In genomic region chr1:88683848-88684481, GRCh38 we compare ENCODE assay signal across 1 cellular context.
TF ChIP-seq lines count a peak whose summit lies in the region.

Gene PKN2 (plus strand): TSS chr1:88684273. CDS start chr1:88684581, 308 bp downstream.

TF ChIP-seq in HepG2, 621 proteins besides CTCF, POLR2A, EP300 and RAD21 (continued from another document and continues in another):
- TF ChIP-seq MXD1 (CRISPR knock-in tag; IDR thresholded peaks at IDR 0.05) (peak; percentile 77; the same call in 1 of the 2 replicates), KIAA2018 (CRISPR knock-in tag; IDR thresholded peaks at IDR 0.05; ENCODE audit: borderline replicate concordance) (no peak), ZNF274 (CRISPR knock-in tag; IDR thresholded peaks at IDR 0.05) (no peak), ZBTB14 (CRISPR knock-in tag; IDR thresholded peaks at IDR 0.05) (no peak), ZMAT5 (CRISPR knock-in tag; IDR thresholded peaks at IDR 0.05; ENCODE audit: borderline replicate concordance, low read depth) (no peak), DPF2 (CRISPR knock-in tag; IDR thresholded peaks at IDR 0.05; ENCODE audit: borderline replicate concordance, low read depth) (no peak), ZNF160 (CRISPR knock-in tag; IDR thresholded peaks at IDR 0.05) (no peak), ZNF580 (CRISPR knock-in tag; IDR thresholded peaks at IDR 0.05; ENCODE audit: borderline replicate concordance, low read depth) (peak; percentile 86; the same call in 1 of the 2 replicates), E2F5 (CRISPR knock-in tag; conservative IDR thresholded peaks at IDR 0.05) (0 out of 2 replicates have a peak, but pooled peaks have one; percentile 16), ARID2 (CRISPR knock-in tag; IDR thresholded peaks at IDR 0.05; ENCODE audit: borderline replicate concordance) (no peak), DZIP1 (CRISPR knock-in tag; IDR thresholded peaks at IDR 0.05) (no peak), ZGPAT (CRISPR knock-in tag; IDR thresholded peaks at IDR 0.05) (peak; percentile 96), YEATS4 (CRISPR knock-in tag; IDR thresholded peaks at IDR 0.05; ENCODE audit: borderline replicate concordance) (peak; percentile 59; the same call in 1 of the 2 replicates), SMAD3 (CRISPR knock-in tag; IDR thresholded peaks at IDR 0.05) (no peak), ZNF775 (CRISPR knock-in tag; IDR thresholded peaks at IDR 0.05; ENCODE audit: borderline replicate concordance) (no peak), RBM22 (optimal IDR thresholded peaks at IDR 0.05; ENCODE audit: low read length) (no peak), BRD4 (CRISPR knock-in tag; IDR thresholded peaks at IDR 0.05) (peak; percentile 52; the same call in 1 of the 2 replicates), ZNF609 (CRISPR knock-in tag; IDR thresholded peaks at IDR 0.05; ENCODE audit: borderline replicate concordance) (no peak), HINFP (CRISPR knock-in tag; IDR thresholded peaks at IDR 0.05; ENCODE audit: low read depth) (no peak; the same call in 1 of the 2 replicates), XBP1 (CRISPR knock-in tag; IDR thresholded peaks at IDR 0.05) (no peak), SRSF1 (optimal IDR thresholded peaks at IDR 0.05; ENCODE audit: low read depth, low read length) (peak; percentile 81), ZBTB43 (CRISPR knock-in tag; conservative IDR thresholded peaks at IDR 0.05) (0 out of 2 replicates have a peak, but pooled peaks have one; percentile 46), ATRX (CRISPR knock-in tag; IDR thresholded peaks at IDR 0.05; ENCODE audit: borderline replicate concordance) (no peak), ZNF343 (CRISPR knock-in tag; IDR thresholded peaks at IDR 0.05) (no peak), RFXANK (CRISPR knock-in tag; IDR thresholded peaks at IDR 0.05) (0 out of 2 replicates have a peak, but pooled peaks have one; percentile 41), ZNF569 (CRISPR knock-in tag; IDR thresholded peaks at IDR 0.05; ENCODE audit: borderline replicate concordance) (no peak), ZNF607 (CRISPR knock-in tag; IDR thresholded peaks at IDR 0.05; ENCODE audit: borderline replicate concordance) (peak; percentile 1)
